26 cellular contexts compared by ENCODE assay signal in the genomic region with DNA sequence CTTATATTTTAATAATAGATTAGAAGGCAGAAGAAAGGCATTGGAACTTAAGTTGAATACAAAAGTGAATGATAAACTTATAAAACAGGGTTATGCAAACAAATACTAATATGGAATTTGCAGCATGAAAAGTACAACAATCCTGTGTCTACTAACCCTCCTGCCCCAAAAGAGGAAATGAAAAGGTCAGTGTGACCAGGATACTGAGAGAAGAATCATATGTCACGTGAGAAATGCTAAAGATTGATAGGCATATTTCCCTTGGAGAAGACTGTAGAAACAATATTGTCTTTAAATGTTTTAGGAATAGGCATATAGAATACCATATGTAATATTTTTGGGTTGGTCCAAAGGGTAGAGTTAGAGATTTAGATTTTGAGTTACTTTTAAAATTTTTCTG. TPM values are rescaled to one million over a fixed set of nuclear protein-coding genes. Genes with fewer than 3 reads are reported as not detected.
"Had no signal": no experiment of that assay in that cellular context is flagged by ENCODE, and none has a peak within 500 bp of the region (broad histone marks: within the 10 kb centered on the region; RNA-seq: fewer than 3 reads in every experiment).

No MANE protein-coding gene starts in this region.

- DNase-seq: effector CD4-positive, alpha-beta T cell; gastrocnemius medialis; heart left ventricle; kidney; mesendoderm; midbrain; naive thymus-derived CD4-positive, alpha-beta T cell; right lobe of liver; small intestine; stimulated activated CD4-positive, alpha-beta T cell treated with anti-CD3 and anti-CD28 coated beads, Interleukin-15, amount 100 ng/mL, for 24 hours; stimulated activated CD4-positive, alpha-beta T cell treated with anti-CD3 and anti-CD28 coated beads, Interleukin-2, amount 100 ng/mL, for 48 hours; stimulated activated CD8-positive, alpha-beta memory T cell treated with anti-CD3 and anti-CD28 coated beads, Interleukin-4, amount 100 ng/mL, for 48 hours; stimulated activated naive CD4-positive, alpha-beta T cell; stimulated activated naive CD8-positive, alpha-beta T cell treated with anti-CD3 and anti-CD28 coated beads, Interleukin-15, amount 100 ng/mL, for 72 hours; transverse colon; upper lobe of right lung; uterus had no signal

- H3K36me3 ChIP-seq: uterus had no signal

- ATAC-seq: gastrocnemius medialis; heart left ventricle; left lobe of liver; naive thymus-derived CD4-positive, alpha-beta T cell; right lobe of liver; stimulated activated naive CD8-positive, alpha-beta T cell treated with anti-CD3 and anti-CD28 coated beads, Interleukin-15, amount 100 ng/mL, for 72 hours; upper lobe of right lung had no signal

- H3K9me3 ChIP-seq: gastrocnemius medialis, heart left ventricle, right lobe of liver, suprapubic skin, transverse colon, upper lobe of right lung, uterus had no signal

- H3K27ac ChIP-seq: coronary artery, gastrocnemius medialis, heart left ventricle, hepatocyte, neural progenitor cell, parathyroid adenoma, right lobe of liver, suprapubic skin, transverse colon, upper lobe of right lung, uterus had no signal

- H3K4me3 Mint-ChIP-seq: neural progenitor cell had no signal

- H3K9ac ChIP-seq: neural progenitor cell, parathyroid adenoma had no signal

- H3K27ac Mint-ChIP-seq: nephron, neural progenitor cell, progenitor cell of endocrine pancreas had no signal

- H2AFZ ChIP-seq: hepatocyte, neural progenitor cell, parathyroid adenoma had no signal

- H3K4me3 ChIP-seq: coronary artery, gastrocnemius medialis, heart left ventricle, hepatocyte, lung, neural progenitor cell, right lobe of liver, suprapubic skin, transverse colon, upper lobe of right lung, uterus had no signal

- H3K27me3 ChIP-seq: gastrocnemius medialis, heart left ventricle, hepatocyte, right lobe of liver, suprapubic skin, transverse colon, upper lobe of right lung, uterus had no signal

- H3K27me3 Mint-ChIP-seq: progenitor cell of endocrine pancreas; stimulated activated naive CD8-positive, alpha-beta T cell treated with anti-CD3 and anti-CD28 coated beads, Interleukin-15, amount 100 ng/mL, for 72 hours had no signal

- H3K4me2 ChIP-seq: hepatocyte, neural progenitor cell had no signal

RNA-seq across cellular contexts. Expression of a gene that starts 24.5 kb away (rescaled TPM):
- total RNA-seq: progenitor cell of endocrine pancreas had no signal
- polyA plus RNA-seq: naive thymus-derived CD4-positive, alpha-beta T cell had no signal
